Comparison of ENCODE assay signal across 8 cellular contexts in the genomic region with DNA sequence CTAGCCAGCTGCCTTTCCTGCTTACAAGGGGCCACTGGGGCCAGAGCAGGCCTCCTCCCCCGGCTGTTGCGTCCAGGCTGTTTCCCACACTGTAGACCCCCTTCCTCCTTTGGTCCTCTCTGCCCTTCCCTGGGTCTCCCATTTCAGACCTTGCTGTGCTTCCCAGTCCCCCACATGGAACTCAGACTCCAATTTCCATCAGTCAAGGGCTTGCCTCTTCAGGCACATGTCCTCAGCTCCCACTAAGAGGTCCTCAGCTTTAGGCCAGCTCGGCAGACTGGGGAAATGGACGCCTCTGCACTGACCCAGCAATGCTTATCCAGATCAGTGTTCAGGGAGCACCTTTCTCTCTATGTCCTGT.
DNase-seq lines count a peak whose midpoint lies in the region; ATAC-seq and TF ChIP-seq lines count a peak whose summit lies in the region.

No MANE protein-coding gene starts in this region.

- no TSS peak for BruUV-seq in PC-9 (replicated peaks; lab: Mats Ljungman, UMichigan)

- CTCF ChIA-PET in PC-9 (lab: Charles Lee) = interaction anchor here (0.5 to 1.0 kb wide), 6 partner anchors 22 to 762 kb away, joined by 3 to 7 read pairs (median 4); no protein-coding TSS in a partner anchor

- H3K9ac ChIP-seq in colonic mucosa (ENCODE audit: low read depth in 2 of 2, low read length in 2 of 2) = peak overlapping the region; percentile 31 to 68

- peaks cover 13% of the 10 kb centered on the region for H3F3A ChIP-seq in PC-9 (ENCODE audit: insufficient read depth, low read depth)

- H4K20me1 ChIP-seq in PC-9 (ENCODE audit: insufficient read depth) (no peaks in the 10 kb centered on the region), osteoblast (ENCODE audit: insufficient read depth, low read length) (no peaks in the 10 kb centered on the region)

- H3K9me2 ChIP-seq in PC-9 (ENCODE audit: insufficient read depth) = no peaks in the 10 kb centered on the region; the same call in 1 of the 2 replicates

- H3K79me2 ChIP-seq in PC-9 (ENCODE audit: low read depth) (no peaks in the 10 kb centered on the region), osteoblast (ENCODE audit: insufficient read depth, low read length) (no peaks in the 10 kb centered on the region)

- peak overlapping the region; percentile 43; the same call in 1 of the 2 replicates for H3K4me3 ChIP-seq in PC-9
- H3K4me3 ChIP-seq in colonic mucosa = no peak overlapping the region
- no peak overlapping the region for H3K4me3 ChIP-seq in osteoblast (ENCODE audit: insufficient read depth, low read length)

- H2AFZ ChIP-seq in PC-9 (peak overlapping the region; percentile 76), osteoblast (ENCODE audit: low read length) (peak overlapping the region; percentile 52)

- H3K27me3 ChIP-seq in PC-9 (ENCODE audit: insufficient read depth, low read depth) (no peaks in the 10 kb centered on the region), colonic mucosa (no peaks in the 10 kb centered on the region), osteoblast (ENCODE audit: insufficient read depth, low read length) (no peaks in the 10 kb centered on the region)

- H3K4me2 ChIP-seq in PC-9 (peak overlapping the region; percentile 77), osteoblast (ENCODE audit: insufficient read depth, low read length) (peak overlapping the region; percentile 69)

- no peak for ATAC-seq in GM19023 (IDR thresholded peaks at IDR 0.05; ENCODE audit: unreplicated experiment)

- H3K27ac ChIP-seq in C4-2B = peak overlapping the region; percentile 54
- peak overlapping the region; percentile 88 for H3K27ac ChIP-seq in PC-9
- H3K27ac ChIP-seq in colonic mucosa = peak overlapping the region; percentile 65
- H3K27ac ChIP-seq in osteoblast (ENCODE audit: low read depth, low read length) = peak overlapping the region; percentile 76

- H3K36me3 ChIP-seq in PC-9 (ENCODE audit: low read depth) (no peaks in the 10 kb centered on the region), colonic mucosa (no peaks in the 10 kb centered on the region), osteoblast (ENCODE audit: insufficient read depth, low read length) (no peaks in the 10 kb centered on the region)

- H3K4me1 ChIP-seq in PC-9 (replicated peaks; ENCODE audit: insufficient read depth) = peaks cover 14% of the 10 kb centered on the region
- H3K4me1 ChIP-seq in colonic mucosa = no peaks in the 10 kb centered on the region
- no peaks in the 10 kb centered on the region for H3K4me1 ChIP-seq in osteoblast (ENCODE audit: insufficient read depth, low read length)

- peaks cover 2% of the 10 kb centered on the region; the same call in 1 of the 2 replicates for H3K9me3 ChIP-seq in PC-9 (ENCODE audit: insufficient read depth, low read depth)
- no peaks in the 10 kb centered on the region for H3K9me3 ChIP-seq in colonic mucosa
- H3K9me3 ChIP-seq in osteoblast (ENCODE audit: low read depth, low read length) = no peaks in the 10 kb centered on the region

- POLR2A ChIA-PET in PC-9 (lab: Charles Lee; ENCODE audit: unreplicated experiment) = interaction anchor here (0.6 to 1.2 kb wide), 7 partner anchors 43 to 154 kb away, joined by 3 to 28 read pairs (median 5); a partner anchor contains a TSS

- DNase-seq in PC-9 (no peak), colonic mucosa (no peak), osteoblast (ENCODE audit: insufficient read length, low spot score, missing footprints) (no peak), UCSD-AML1 (lab: John Stamatoyannopoulos, UW; ENCODE audit: unreplicated experiment) (no peak), NCI-H2107 (lab: John Stamatoyannopoulos, UW) (no peak), posterior vena cava (ENCODE audit: low spot score) (no peak)

- TF ChIP-seq CTCF in C4-2B (conservative IDR thresholded peaks at IDR 0.05) (no peak), PC-9 (conservative IDR thresholded peaks at IDR 0.05) (no peak), colonic mucosa (IDR thresholded peaks at IDR 0.05) (no peak), osteoblast (IDR thresholded peaks at IDR 0.05; ENCODE audit: extremely low read depth, low read depth, low read length) (no peak)

- intact Hi-C loops in PC-9 (cut with micrococcal nuclease; ENCODE audit: unreplicated experiment) (loop anchor here (1.0 to 5.0 kb wide), 10 partner anchors 22 to 519 kb away; a partner anchor contains a TSS), colonic mucosa (cut with DNase I) (loop anchor here (5.0 kb wide), 1 partner anchor 99 kb away; a partner anchor contains a TSS), posterior vena cava (cut with DNase I) (loop anchor here in 1 of 2 donors (5.0 kb wide), 1 partner anchor 99 kb away; a partner anchor contains a TSS)
